1 cellular context compared by ENCODE assay signal in the genomic region with DNA sequence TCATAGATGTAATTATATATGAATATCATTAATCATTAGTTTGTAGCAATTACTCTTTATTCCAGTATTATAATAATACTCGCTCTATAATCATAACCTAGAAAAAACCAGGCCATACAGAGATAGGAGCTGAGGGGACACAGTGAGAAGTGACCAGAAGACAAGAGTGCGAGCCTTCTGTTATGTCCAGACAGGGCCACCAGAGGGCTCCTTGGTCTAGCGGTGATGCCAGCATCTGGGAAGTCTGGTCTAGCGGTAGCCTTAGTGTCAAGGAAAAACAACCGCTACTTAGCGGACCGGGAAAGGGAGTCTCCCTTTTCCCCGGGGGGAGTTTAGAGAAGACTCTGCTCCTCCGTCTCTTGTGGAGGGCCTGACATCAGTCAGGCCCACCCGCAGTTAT.
A peak's percentile ranks its signal among the peaks of the same experiment; 100 is the strongest.
TF ChIP-seq lines count a peak whose summit lies in the region.

No MANE protein-coding gene starts in this region.

TF ChIP-seq in K562, 482 proteins besides CTCF, POLR2A, EP300 and RAD21:
- TF ChIP-seq CC2D1A (IDR thresholded peaks at IDR 0.05), result peak; percentile 28; the same call in 1 of the 2 replicates
